In the genomic region with DNA sequence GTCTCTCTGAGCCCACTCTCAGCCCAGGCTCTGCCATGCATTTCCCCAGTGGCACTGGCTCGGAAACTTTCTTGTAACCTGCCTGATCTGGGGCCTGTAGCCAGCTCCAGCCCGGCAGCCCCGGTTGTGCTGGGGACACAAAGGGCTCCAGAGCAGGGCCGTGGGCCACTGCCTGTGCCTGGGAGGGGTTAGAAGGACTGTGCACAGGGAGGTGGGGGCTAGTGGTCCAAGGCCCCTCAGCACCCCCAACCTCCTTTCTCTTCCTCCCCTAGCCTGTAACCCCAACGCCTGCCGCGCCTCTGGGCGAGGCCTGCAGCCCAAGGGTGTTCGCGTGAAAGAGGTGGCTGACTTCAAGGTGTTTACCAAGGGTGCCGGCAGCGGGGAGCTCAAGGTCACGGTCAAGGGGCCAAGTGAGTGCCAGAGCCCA, we compare ENCODE assay signal across 17 cellular contexts.
"Had no signal": no experiment of that assay in that cellular context is flagged by ENCODE, and none has a peak within 500 bp of the region (broad histone marks: within the 10 kb centered on the region; RNA-seq: fewer than 3 reads in every experiment).

No MANE protein-coding gene starts in this region.

- H3K4me3 Mint-ChIP-seq: activated T-helper 1 cell treated with anti-CD3 and anti-CD28 coated beads, Interleukin-12 subunit alpha, Interleukin-12 subunit beta, Interleukin-2, Interleukin-4 antibody, amounts not matched to agents 30 ng/mL and 10 ng/mL and 1 ng/mL, durations not matched to agents 14 hours and 24 hours and 36 hours; naive B cell; neural crest cell; stimulated activated memory B cell treated with anti-CD40 and anti-IgM and Interleukin-4, amounts not matched to agents 10 μg/mL and 1 μg/mL and 100 μg/mL, for 72 hours had no signal

- ATAC-seq: body of pancreas; right lobe of liver; stimulated activated memory B cell treated with anti-CD40 and anti-IgM and Interleukin-4, amounts not matched to agents 10 μg/mL and 1 μg/mL and 100 μg/mL, for 72 hours had no signal

- H3K4me3 ChIP-seq: body of pancreas, colonic mucosa, right lobe of liver, spleen had no signal

- H3K27me3 ChIP-seq: body of pancreas, colonic mucosa, right lobe of liver, spleen had no signal

- H3K9me3 Mint-ChIP-seq: activated T-helper 1 cell treated with anti-CD3 and anti-CD28 coated beads, Interleukin-12 subunit alpha, Interleukin-12 subunit beta, Interleukin-2, Interleukin-4 antibody, amounts not matched to agents 30 ng/mL and 10 ng/mL and 1 ng/mL, durations not matched to agents 14 hours and 24 hours and 36 hours; naive B cell; neural crest cell; stimulated activated memory B cell treated with anti-CD40 and anti-IgM and Interleukin-4, amounts not matched to agents 10 μg/mL and 1 μg/mL and 100 μg/mL, for 72 hours had no signal

- H3K36me3 ChIP-seq: colonic mucosa, right lobe of liver, spleen had no signal

- H3K4me1 ChIP-seq: body of pancreas, colonic mucosa, right lobe of liver had no signal

- H3K9me3 ChIP-seq: body of pancreas, colonic mucosa, right lobe of liver, spleen had no signal

- DNase-seq: activated CD4-positive, alpha-beta T cell treated with anti-CD3 and anti-CD28 coated beads, Interleukin-2, amount 50 U/mL, for 4 hours; activated CD4-positive, CD25-positive, alpha-beta regulatory T cell treated with anti-CD3 and anti-CD28 coated beads, Interleukin-2, amount 50 U/mL, for 72 hours; activated T-cell treated with anti-CD3 and anti-CD28 coated beads for 4 hours; caudate nucleus; colonic mucosa; naive B cell; spleen; stimulated activated CD4-positive, alpha-beta T cell treated with anti-CD3 and anti-CD28 coated beads, Interleukin-4, amount 100 ng/mL, for 4 hours; SW 1271; T-helper 2 cell had no signal

- H3K27ac ChIP-seq: body of pancreas, colonic mucosa, right lobe of liver, spleen, VCaP had no signal

- H3K4me1 Mint-ChIP-seq: neural crest cell had no signal

- H3K36me3 Mint-ChIP-seq: naive B cell; stimulated activated memory B cell treated with anti-CD40 and anti-IgM and Interleukin-4, amounts not matched to agents 10 μg/mL and 1 μg/mL and 100 μg/mL, for 72 hours had no signal

- H3K27ac Mint-ChIP-seq: activated T-helper 1 cell treated with anti-CD3 and anti-CD28 coated beads, Interleukin-12 subunit alpha, Interleukin-12 subunit beta, Interleukin-2, Interleukin-4 antibody, amounts not matched to agents 30 ng/mL and 10 ng/mL and 1 ng/mL, durations not matched to agents 14 hours and 24 hours and 36 hours; naive B cell; progenitor cell of endocrine pancreas; stimulated activated memory B cell treated with anti-CD40 and anti-IgM and Interleukin-4, amounts not matched to agents 10 μg/mL and 1 μg/mL and 100 μg/mL, for 72 hours had no signal
